Comparison of ENCODE assay signal across 20 cellular contexts in the genomic region with DNA sequence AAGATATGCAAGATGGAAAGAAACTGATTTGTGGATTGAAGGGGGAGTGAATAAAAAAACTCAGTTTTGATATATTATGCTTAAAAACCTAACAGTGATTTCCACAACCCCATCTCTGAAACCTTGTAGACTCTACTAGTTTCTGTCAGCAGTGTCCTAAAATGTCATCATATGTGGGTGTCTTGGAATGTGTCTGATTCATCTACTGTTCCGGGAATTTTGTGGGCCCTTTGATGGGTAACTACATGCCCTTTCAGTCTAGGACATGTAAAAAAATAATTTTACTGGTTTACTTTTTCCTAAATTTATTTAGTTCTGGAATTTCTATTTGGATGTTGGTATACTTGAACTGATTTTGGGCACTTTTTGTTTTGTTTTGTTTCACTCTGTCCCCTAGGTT.
"Had no signal": no experiment of that assay in that cellular context is flagged by ENCODE, and none has a peak within 500 bp of the region (broad histone marks: within the 10 kb centered on the region; RNA-seq: fewer than 3 reads in every experiment).

No MANE protein-coding gene starts in this region.

- ATAC-seq: activated CD4-positive, alpha-beta T cell treated with anti-CD3 and anti-CD28 coated beads for 36 hours; activated CD8-positive, alpha-beta T cell treated with anti-CD3 and anti-CD28 coated beads for 36 hours; activated T-cell treated with anti-CD3 and anti-CD28 coated beads, Interleukin-2, amount 50 U/mL, for 72 hours; T-cell had no signal

- H3K27ac ChIP-seq: Peyer's patch, RWPE1, WERI-Rb-1 had no signal

- DNase-seq: activated CD4-positive, alpha-beta T cell treated with anti-CD3 and anti-CD28 coated beads for 36 hours; activated CD8-positive, alpha-beta memory T cell treated with anti-CD3 and anti-CD28 coated beads, Interleukin-2, amount 50 U/mL, for 4 hours; activated CD8-positive, alpha-beta T cell treated with anti-CD3 and anti-CD28 coated beads for 36 hours; activated gamma-delta T cell treated with Interleukin-2 at 50 U/mL for 16 hours; activated naive CD4-positive, alpha-beta T cell treated with anti-CD3 and anti-CD28 coated beads, Interleukin-2, amount 10 ng/mL, durations not matched to agents 7 days and 5 days; activated naive CD8-positive, alpha-beta T cell treated with anti-CD3 and anti-CD28 coated beads for 36 hours; activated T-cell treated with anti-CD3 and anti-CD28 coated beads, Interleukin-2, amount 50 U/mL, for 72 hours; central memory CD4-positive, alpha-beta T cell; MM.1S; NCI-H1105; NCI-H146; NCI-H187 treated with DMSO at 0.1 percent for 48 hours; NCI-H2081 treated with DMSO at 0.1 percent for 48 hours; NCI-H446; NCI-H524; Peyer's patch; SHP77; T-cell; WERI-Rb-1 had no signal

- H3K27me3 ChIP-seq: Peyer's patch had no signal
